1 cellular context compared by ENCODE assay signal in the genomic region with DNA sequence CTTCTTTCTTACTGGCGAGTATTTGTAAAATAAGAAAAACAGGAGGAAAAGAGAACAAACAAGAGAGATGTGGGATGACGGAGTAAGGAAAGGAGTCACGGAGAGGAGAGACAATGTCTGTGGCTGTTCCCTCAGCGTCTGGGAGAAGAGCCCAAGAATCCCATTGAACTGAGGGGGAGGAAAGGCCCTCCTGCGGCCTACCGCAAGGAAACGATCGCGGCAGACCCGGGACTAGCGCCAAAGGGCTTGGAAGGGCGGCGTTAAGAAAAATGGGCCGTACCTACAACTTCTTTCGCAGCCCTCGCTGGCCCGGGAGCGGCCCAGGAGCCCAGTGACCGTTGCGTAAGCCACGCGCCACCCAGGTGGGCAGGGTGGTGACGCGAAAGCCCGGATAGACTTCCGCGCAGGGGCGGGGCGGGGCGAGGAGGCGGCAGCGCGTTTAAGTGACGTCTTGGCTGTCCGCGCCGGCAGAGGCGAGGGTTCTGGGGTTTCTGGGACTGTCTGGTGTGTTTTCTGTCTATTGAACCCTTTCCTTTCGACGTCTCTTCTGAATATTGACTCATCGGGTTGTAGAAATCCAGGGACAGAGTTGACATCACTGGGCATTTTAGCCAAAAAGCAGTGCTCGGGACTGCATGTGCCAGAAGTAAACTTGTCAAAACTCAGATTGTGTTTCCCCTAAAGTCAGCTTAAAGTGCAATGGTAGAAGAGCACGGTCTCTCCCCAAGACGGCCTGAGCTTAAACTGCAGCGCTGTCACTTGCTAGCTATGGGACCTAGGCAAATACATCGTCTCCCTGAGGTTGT.
TF ChIP-seq lines count a peak whose summit lies in the region.

A gene with protein sequence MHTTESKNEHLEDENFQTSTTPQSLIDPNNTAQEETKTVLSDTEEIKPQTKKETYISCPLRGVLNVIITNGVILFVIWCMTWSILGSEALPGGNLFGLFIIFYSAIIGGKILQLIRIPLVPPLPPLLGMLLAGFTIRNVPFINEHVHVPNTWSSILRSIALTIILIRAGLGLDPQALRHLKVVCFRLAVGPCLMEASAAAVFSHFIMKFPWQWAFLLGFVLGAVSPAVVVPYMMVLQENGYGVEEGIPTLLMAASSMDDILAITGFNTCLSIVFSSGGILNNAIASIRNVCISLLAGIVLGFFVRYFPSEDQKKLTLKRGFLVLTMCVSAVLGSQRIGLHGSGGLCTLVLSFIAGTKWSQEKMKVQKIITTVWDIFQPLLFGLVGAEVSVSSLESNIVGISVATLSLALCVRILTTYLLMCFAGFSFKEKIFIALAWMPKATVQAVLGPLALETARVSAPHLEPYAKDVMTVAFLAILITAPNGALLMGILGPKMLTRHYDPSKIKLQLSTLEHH (minus strand): TSS at position 387 of the 806 bp plus-strand sequence. CDS start 27,994 bp downstream, outside the sequence.

TF ChIP-seq in HepG2, 621 proteins besides CTCF, POLR2A, EP300 and RAD21 (continued from another document):
- TF ChIP-seq NFAT5 (CRISPR knock-in tag; IDR thresholded peaks at IDR 0.05) (no peak), REXO4 (CRISPR knock-in tag; IDR thresholded peaks at IDR 0.05; ENCODE audit: borderline replicate concordance) (no peak), RFX1 (IDR thresholded peaks at IDR 0.05) (no peak), GATA4 (IDR thresholded peaks at IDR 0.05; ENCODE audit: borderline replicate concordance, low read depth) (peak; percentile 25; the same call in 1 of the 2 replicates), DNMT1 (CRISPR knock-in tag; IDR thresholded peaks at IDR 0.05) (no peak), ZNF383 (CRISPR knock-in tag; IDR thresholded peaks at IDR 0.05; ENCODE audit: borderline replicate concordance) (no peak), GATAD2A (CRISPR knock-in tag; IDR thresholded peaks at IDR 0.05) (peak; percentile 62), NPAS2 (CRISPR knock-in tag; IDR thresholded peaks at IDR 0.05; ENCODE audit: borderline replicate concordance) (no peak), MIXL1 (CRISPR knock-in tag; IDR thresholded peaks at IDR 0.05) (no peak), ZBTB7A (CRISPR knock-in tag; IDR thresholded peaks at IDR 0.05) (peak; percentile 53; the same call in 1 of the 2 replicates)
- TF ChIP-seq, protein P1, sequence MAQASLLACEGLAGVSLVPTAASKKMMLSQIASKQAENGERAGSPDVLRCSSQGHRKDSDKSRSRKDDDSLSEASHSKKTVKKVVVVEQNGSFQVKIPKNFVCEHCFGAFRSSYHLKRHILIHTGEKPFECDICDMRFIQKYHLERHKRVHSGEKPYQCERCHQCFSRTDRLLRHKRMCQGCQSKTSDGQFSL (CRISPR knock-in tag; IDR thresholded peaks at IDR 0.05) = no peak
- TF ChIP-seq, protein P2, sequence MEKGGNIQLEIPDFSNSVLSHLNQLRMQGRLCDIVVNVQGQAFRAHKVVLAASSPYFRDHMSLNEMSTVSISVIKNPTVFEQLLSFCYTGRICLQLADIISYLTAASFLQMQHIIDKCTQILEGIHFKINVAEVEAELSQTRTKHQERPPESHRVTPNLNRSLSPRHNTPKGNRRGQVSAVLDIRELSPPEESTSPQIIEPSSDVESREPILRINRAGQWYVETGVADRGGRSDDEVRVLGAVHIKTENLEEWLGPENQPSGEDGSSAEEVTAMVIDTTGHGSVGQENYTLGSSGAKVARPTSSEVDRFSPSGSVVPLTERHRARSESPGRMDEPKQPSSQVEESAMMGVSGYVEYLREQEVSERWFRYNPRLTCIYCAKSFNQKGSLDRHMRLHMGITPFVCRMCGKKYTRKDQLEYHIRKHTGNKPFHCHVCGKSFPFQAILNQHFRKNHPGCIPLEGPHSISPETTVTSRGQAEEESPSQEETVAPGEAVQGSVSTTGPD (CRISPR knock-in tag; IDR thresholded peaks at IDR 0.05) = no peak
